7 cellular contexts compared by ENCODE assay signal in genomic region chr7:128453836-128454804, GRCh38. TPM values are rescaled to one million over a fixed set of nuclear protein-coding genes. Genes with fewer than 3 reads are reported as not detected.
DNase-seq lines count a peak whose midpoint lies in the region; ATAC-seq and TF ChIP-seq lines count a peak whose summit lies in the region.

No MANE protein-coding gene starts in this region.

- no peaks in the 10 kb centered on the region for H3K36me3 ChIP-seq in colonic mucosa
- no peaks in the 10 kb centered on the region for H3K36me3 ChIP-seq in liver (ENCODE audit: control insufficient read depth in 4 of 4, insufficient read depth in 3 of 4, low read depth in 1 of 4, low read length in 3 of 4)
- no peaks in the 10 kb centered on the region for H3K36me3 ChIP-seq in effector memory CD4-positive, alpha-beta T cell (ENCODE audit: control insufficient read depth, insufficient read depth, low read length)

- H3K9me3 ChIP-seq in colonic mucosa: no peaks in the 10 kb centered on the region
- H3K9me3 ChIP-seq in liver (ENCODE audit: control insufficient read depth in 4 of 4, low read length in 3 of 4): no peaks in the 10 kb centered on the region
- H3K9me3 ChIP-seq in effector memory CD4-positive, alpha-beta T cell (ENCODE audit: control insufficient read depth, low read length): no peaks in the 10 kb centered on the region

- H3K4me3 ChIP-seq in colonic mucosa (no peak overlapping the region), liver (ENCODE audit: low read depth in 1 of 3, low read length in 3 of 3) (peak overlapping the region in 1 of 3 donors; percentile 73)
- no peak overlapping the region for H3K4me3 ChIP-seq in effector memory CD4-positive, alpha-beta T cell (ENCODE audit: insufficient read depth, low read depth, low read length, poor library complexity, severe bottlenecking)

- H3K27ac ChIP-seq in colonic mucosa (peak overlapping the region; percentile 75), liver (ENCODE audit: low read depth in 1 of 2, low read length in 2 of 2) (peak overlapping the region; percentile 96 to 99)
- no peak overlapping the region for H3K27ac ChIP-seq in effector memory CD4-positive, alpha-beta T cell (ENCODE audit: insufficient read depth, low read length, poor library complexity, severe bottlenecking)

- no peaks in the 10 kb centered on the region for H3K4me1 ChIP-seq in colonic mucosa
- H3K4me1 ChIP-seq in liver (ENCODE audit: control insufficient read depth in 4 of 4, insufficient read depth in 4 of 4, low read length in 3 of 4): peaks cover 4 to 30% (median 11%) of the 10 kb centered on the region in 4 donors
- H3K4me1 ChIP-seq in effector memory CD4-positive, alpha-beta T cell (ENCODE audit: control insufficient read depth, insufficient read depth, low read length, poor library complexity, severe bottlenecking): peaks cover 13% of the 10 kb centered on the region

- H3K9ac ChIP-seq in colonic mucosa (ENCODE audit: low read depth in 2 of 2, low read length in 2 of 2) (peak overlapping the region; percentile 13 to 87), liver (ENCODE audit: low read depth in 1 of 2, low read length in 2 of 2) (peak overlapping the region in 1 of 2 donors; percentile 64)

- TF ChIP-seq CTCF in colonic mucosa (IDR thresholded peaks at IDR 0.05) (no peak), liver (IDR thresholded peaks at IDR 0.05; ENCODE audit: low read depth, low read length, missing input control) (no peak)

- peak; percentile 84 for DNase-seq in NCI-H2227 (lab: John Stamatoyannopoulos, UW; ENCODE audit: unreplicated experiment)
- DNase-seq in colonic mucosa: peak; percentile 51
- DNase-seq in stromal cell of bone marrow (ENCODE audit: low read depth): peak; percentile 73
- DNase-seq in effector memory CD4-positive, alpha-beta T cell: no peak
- DNase-seq in stimulated activated CD4-positive, alpha-beta T cell treated with anti-CD3 and anti-CD28 coated beads, Interleukin-4, amount 100 ng/mL, for 1 hour: no peak

- WGBS in liver: 35% methylated on average over 23 of the region's 23 CpGs

- intact Hi-C loops in colonic mucosa (cut with DNase I): no loop called here

- TF ChIP-seq RAD21 in liver (IDR thresholded peaks at IDR 0.05): no peak

- no peak for ATAC-seq in GM18867 (IDR thresholded peaks at IDR 0.05; ENCODE audit: unreplicated experiment)

- H3K27me3 ChIP-seq in colonic mucosa (no peaks in the 10 kb centered on the region), liver (ENCODE audit: control insufficient read depth in 4 of 4, insufficient read depth in 4 of 4, low read length in 3 of 4) (no peaks in the 10 kb centered on the region)
- H3K27me3 ChIP-seq in effector memory CD4-positive, alpha-beta T cell (replicated peaks; ENCODE audit: control insufficient read depth, insufficient read depth, low read length, poor library complexity, severe bottlenecking): no peaks in the 10 kb centered on the region

TF ChIP-seq in liver, 16 proteins besides CTCF, POLR2A, EP300 and RAD21:
- TF ChIP-seq REST (IDR thresholded peaks at IDR 0.05): no peak
- TF ChIP-seq FOXA1 (IDR thresholded peaks at IDR 0.05): no peak
- TF ChIP-seq GABPA (IDR thresholded peaks at IDR 0.05 in 1 of 2, conservative IDR thresholded peaks at IDR 0.05 in 1 of 2): peak in 1 of 2 donors; percentile 24
- peak; percentile 82 to 94 for TF ChIP-seq EGR1 (IDR thresholded peaks at IDR 0.05; ENCODE audit: low read depth in 2 of 2)
- no peak for TF ChIP-seq ZBTB33 (IDR thresholded peaks at IDR 0.05)
- no peak for TF ChIP-seq TAF1 (conservative IDR thresholded peaks at IDR 0.05)
- TF ChIP-seq NR2F2 (IDR thresholded peaks at IDR 0.05): peak; percentile 92
- no peak for TF ChIP-seq FOXA2 (IDR thresholded peaks at IDR 0.05)
- peak; percentile 95 for TF ChIP-seq SP1 (IDR thresholded peaks at IDR 0.05)
- peak; percentile 29 for TF ChIP-seq ATF3 (IDR thresholded peaks at IDR 0.05)
- TF ChIP-seq JUND (IDR thresholded peaks at IDR 0.05): no peak
- peak; percentile 26 to 54 for TF ChIP-seq HNF4A (conservative IDR thresholded peaks at IDR 0.05)
- peak; percentile 58 for TF ChIP-seq MAX (IDR thresholded peaks at IDR 0.05)
- peak; percentile 54 for TF ChIP-seq YY1 (IDR thresholded peaks at IDR 0.05)
- TF ChIP-seq HNF4G (IDR thresholded peaks at IDR 0.05): no peak
- peak; percentile 90 to 94 for TF ChIP-seq RXRA (IDR thresholded peaks at IDR 0.05)

RNA-seq across cellular contexts. Expression of gene HILPDA, which starts 1.6 kb away (rescaled TPM):
- total RNA-seq in colonic mucosa: 10 to 100 TPM; 12.1 to 31.4 TPM
- total RNA-seq in liver: 1 to 10 TPM; 5.2 to 5.6 TPM
- polyA plus RNA-seq in liver: 1 to 10 TPM; 3.9 to 5.1 TPM

RNA-seq across cellular contexts. Expression of gene METTL2B, which starts 22.4 kb away (rescaled TPM):
- total RNA-seq in colonic mucosa (10 to 100 TPM; 24.6 to 36.8 TPM), liver (10 to 100 TPM; 15.8 to 20.7 TPM)
- polyA plus RNA-seq in liver: 1 to 10 TPM; 6.8 to 8.3 TPM

RNA-seq across cellular contexts. Expression of gene IMPDH1, which starts 44.3 kb away (rescaled TPM):
- total RNA-seq in colonic mucosa (10 to 100 TPM; 37.5 to 50.0 TPM), liver (10 to 100 TPM in 1 of 2 donors, 1 to 10 TPM in 1; 5.0 to 11.1 TPM)
- polyA plus RNA-seq in liver: 1 to 10 TPM; 2.4 to 5.4 TPM

Comparison
In these comparisons a context has a peak if more than half of its experiments do, and no peak if none do; other contexts are left out.
1. DNase-seq: peak in NCI-H2227 (single experiment), colonic mucosa (single experiment) and stromal cell of bone marrow (single experiment); none in effector memory CD4-positive, alpha-beta T cell (0 of 3) and stimulated activated CD4-positive, alpha-beta T cell treated with anti-CD3 and anti-CD28 coated beads, Interleukin-4, amount 100 ng/mL, for 1 hour (single experiment).